ENCODE assay signal across 19 cellular contexts in the genomic region with DNA sequence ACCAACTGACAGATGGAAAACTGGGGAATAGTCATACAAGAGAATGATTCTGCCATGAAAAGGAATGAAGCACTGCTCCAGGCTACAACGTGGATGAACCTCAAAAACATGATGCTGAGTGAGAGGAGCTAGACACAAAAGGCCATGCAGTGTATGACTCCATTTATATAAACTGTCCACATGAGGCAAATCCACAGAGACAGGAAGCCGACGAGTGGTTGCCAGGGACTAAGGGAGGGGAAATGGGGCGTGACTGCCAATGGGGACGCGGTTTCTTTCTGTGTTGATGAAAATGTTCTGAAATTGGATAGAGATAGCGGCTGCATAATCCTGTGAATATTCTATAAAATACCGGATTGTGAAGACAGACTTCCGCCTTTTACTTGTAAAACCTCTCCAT. TPM values are rescaled to one million over a fixed set of nuclear protein-coding genes. Genes with fewer than 3 reads are reported as not detected.
DNase-seq lines count a peak whose midpoint lies in the region; ATAC-seq and TF ChIP-seq lines count a peak whose summit lies in the region.
"Had no signal": no experiment of that assay in that cellular context is flagged by ENCODE, and none has a peak within 500 bp of the region (broad histone marks: within the 10 kb centered on the region; RNA-seq: fewer than 3 reads in every experiment).

No MANE protein-coding gene starts in this region.

- H3K4me1 Mint-ChIP-seq in activated T-cell treated with anti-CD3 and anti-CD28 coated beads, Interleukin-2, amount 50 U/mL, for 24 hours (ENCODE audit: low read depth), result peaks cover 25% of the 10 kb centered on the region
- H3K4me1 Mint-ChIP-seq in activated T-cell treated with anti-CD3 and anti-CD28 coated beads, Interleukin-2, amount 50 U/mL, for 72 hours (ENCODE audit: low read depth), result peaks cover 11% of the 10 kb centered on the region

- no peak overlapping the region for H3K4me3 ChIP-seq in right atrium auricular region
- peak overlapping the region in 2 of 5 donors; percentile 17 to 19 for H3K4me3 ChIP-seq in subcutaneous abdominal adipose tissue (ENCODE audit: low read depth in 1 of 5, low read length in 5 of 5)
- H3K4me3 ChIP-seq: pancreas, uterus had no signal

- no peak for ATAC-seq in activated T-cell treated with anti-CD3 and anti-CD28 coated beads, Interleukin-2, amount 50 U/mL, for 72 hours (replicated peaks in 1 of 2)
- no peak for ATAC-seq in GM19351 (IDR thresholded peaks at IDR 0.05; ENCODE audit: unreplicated experiment)

- in situ Hi-C loops in SK-MEL-5 (cut with HindIII; ENCODE audit: low pct_unique_long_range_greater_than_20kb, low sequenced_read_pairs), result no loop called here

- DNase-seq in activated T-cell treated with anti-CD3 and anti-CD28 coated beads, Interleukin-2, amount 50 U/mL, for 24 hours, result no peak
- DNase-seq in activated T-cell treated with anti-CD3 and anti-CD28 coated beads, Interleukin-2, amount 50 U/mL, for 72 hours, result no peak
- DNase-seq in SK-MEL-5 (ENCODE audit: low read depth, low spot score), result peak; percentile 64
- peak; percentile 63 for DNase-seq in right atrium auricular region (ENCODE audit: low spot score)
- no peak for DNase-seq in pons (ENCODE audit: low spot score)
- no peak for DNase-seq in NCI-H1436 (lab: John Stamatoyannopoulos, UW)
- DNase-seq: activated CD8-positive, alpha-beta memory T cell treated with anti-CD3 and anti-CD28 coated beads for 24 hours; activated naive CD4-positive, alpha-beta T cell treated with anti-CD3 and anti-CD28 coated beads, Interleukin-2, amount 10 ng/mL, durations not matched to agents 7 days and 5 days; central memory CD4-positive, alpha-beta T cell; H7; midbrain; NCI-H446 treated with DMSO at 0.1 percent for 48 hours; pancreas; RPMI8226; stimulated activated CD4-positive, alpha-beta T cell treated with anti-CD3 and anti-CD28 coated beads, Interleukin-1b, Interleukin-23, amount 100 ng/mL, for 48 hours; uterus had no signal

- no peak overlapping the region for H3K9ac ChIP-seq in subcutaneous abdominal adipose tissue (ENCODE audit: low read length in 5 of 5)

- no peak overlapping the region for H3K27ac ChIP-seq in right atrium auricular region
- H3K27ac ChIP-seq in subcutaneous abdominal adipose tissue (ENCODE audit: low read depth, low read length), result peak overlapping the region; percentile 46
- H3K27ac ChIP-seq: HL-60, pancreas, uterus had no signal

- H3K9me3 ChIP-seq in right atrium auricular region, result no peaks in the 10 kb centered on the region
- H3K9me3 ChIP-seq in subcutaneous abdominal adipose tissue (ENCODE audit: control insufficient read depth in 5 of 5, low read length in 5 of 5), result no peaks in the 10 kb centered on the region
- H3K9me3 ChIP-seq: pancreas, uterus had no signal

- no peak overlapping the region for H3K4me3 Mint-ChIP-seq in activated T-cell treated with anti-CD3 and anti-CD28 coated beads, Interleukin-2, amount 50 U/mL, for 24 hours
- no peak overlapping the region for H3K4me3 Mint-ChIP-seq in activated T-cell treated with anti-CD3 and anti-CD28 coated beads, Interleukin-2, amount 50 U/mL, for 72 hours
- H3K4me3 Mint-ChIP-seq: activated naive CD4-positive, alpha-beta T cell treated with anti-CD3 and anti-CD28 coated beads, Interleukin-2, amount 10 ng/mL, durations not matched to agents 7 days and 5 days had no signal

- H3K27me3 Mint-ChIP-seq in activated T-cell treated with anti-CD3 and anti-CD28 coated beads, Interleukin-2, amount 50 U/mL, for 24 hours, result no peaks in the 10 kb centered on the region
- no peaks in the 10 kb centered on the region for H3K27me3 Mint-ChIP-seq in activated T-cell treated with anti-CD3 and anti-CD28 coated beads, Interleukin-2, amount 50 U/mL, for 72 hours (ENCODE audit: low read depth)
- H3K27me3 Mint-ChIP-seq: activated naive CD4-positive, alpha-beta T cell treated with anti-CD3 and anti-CD28 coated beads, Interleukin-2, amount 10 ng/mL, durations not matched to agents 7 days and 5 days had no signal

- peak overlapping the region; percentile 26 for H3K27ac Mint-ChIP-seq in activated T-cell treated with anti-CD3 and anti-CD28 coated beads, Interleukin-2, amount 50 U/mL, for 24 hours
- no peak overlapping the region for H3K27ac Mint-ChIP-seq in activated T-cell treated with anti-CD3 and anti-CD28 coated beads, Interleukin-2, amount 50 U/mL, for 72 hours
- H3K27ac Mint-ChIP-seq: activated naive CD4-positive, alpha-beta T cell treated with anti-CD3 and anti-CD28 coated beads, Interleukin-2, amount 10 ng/mL, durations not matched to agents 7 days and 5 days had no signal

- H3K36me3 ChIP-seq in right atrium auricular region (peaks cover 69% of the 10 kb centered on the region), subcutaneous abdominal adipose tissue (ENCODE audit: control insufficient read depth in 5 of 5, insufficient read depth in 5 of 5, low read length in 5 of 5) (peaks cover 7 to 69% (median 59%) of the 10 kb centered on the region in 5 donors)

- peaks cover 99% of the 10 kb centered on the region for H3K36me3 Mint-ChIP-seq in activated T-cell treated with anti-CD3 and anti-CD28 coated beads, Interleukin-2, amount 50 U/mL, for 24 hours (ENCODE audit: low read depth)
- peaks cover 14 to 27% of the 10 kb centered on the region in 2 donors for H3K36me3 Mint-ChIP-seq in activated T-cell treated with anti-CD3 and anti-CD28 coated beads, Interleukin-2, amount 50 U/mL, for 72 hours (ENCODE audit: insufficient read depth in 2 of 2)

- no peak for TF ChIP-seq CTCF in right atrium auricular region (IDR thresholded peaks at IDR 0.05)

- H3K27me3 ChIP-seq in right atrium auricular region (no peaks in the 10 kb centered on the region), subcutaneous abdominal adipose tissue (ENCODE audit: control insufficient read depth in 5 of 5, insufficient read depth in 4 of 5, low read length in 5 of 5) (no peaks in the 10 kb centered on the region)
- H3K27me3 ChIP-seq: pancreas, uterus had no signal

- H3K4me1 ChIP-seq in right atrium auricular region, result no peaks in the 10 kb centered on the region
- peaks cover 1 to 44% (median 27%) of the 10 kb centered on the region in 5 donors for H3K4me1 ChIP-seq in subcutaneous abdominal adipose tissue (ENCODE audit: control insufficient read depth in 5 of 5, insufficient read depth in 5 of 5, low read length in 5 of 5)
- H3K4me1 ChIP-seq: pancreas, uterus had no signal

- H3K9me3 Mint-ChIP-seq in activated T-cell treated with anti-CD3 and anti-CD28 coated beads, Interleukin-2, amount 50 U/mL, for 24 hours, result no peaks in the 10 kb centered on the region
- no peaks in the 10 kb centered on the region for H3K9me3 Mint-ChIP-seq in activated T-cell treated with anti-CD3 and anti-CD28 coated beads, Interleukin-2, amount 50 U/mL, for 72 hours
- H3K9me3 Mint-ChIP-seq: activated naive CD4-positive, alpha-beta T cell treated with anti-CD3 and anti-CD28 coated beads, Interleukin-2, amount 10 ng/mL, durations not matched to agents 7 days and 5 days had no signal

RNA-seq across cellular contexts. Expression of a gene that starts 10.2 kb away (rescaled TPM):
- total RNA-seq in activated T-cell treated with anti-CD3 and anti-CD28 coated beads, Interleukin-2, amount 50 U/mL, for 72 hours, result 10 to 100 TPM; 75.8 to 81.1 TPM
- 80.3 and 90.8 TPM in 2 replicates for total RNA-seq in SK-MEL-5 (2014; rRNA removed; shearing (Covaris generic))
- polyA plus RNA-seq in SK-MEL-5 (2015; cell fraction: cytosol; rRNA removed), result 73.6 and 82.0 TPM in 2 replicates
- 47.3 and 50.7 TPM in 2 replicates for polyA plus RNA-seq in SK-MEL-5 (2015; cell fraction: nucleus; rRNA removed)
- 10 to 100 TPM; 50.9 to 56.7 TPM for total RNA-seq in right atrium auricular region

RNA-seq across cellular contexts. Expression of a gene that starts 11.2 kb away (rescaled TPM):
- total RNA-seq in activated T-cell treated with anti-CD3 and anti-CD28 coated beads, Interleukin-2, amount 50 U/mL, for 72 hours, result 1 to 10 TPM; 1.6 to 2.6 TPM
- total RNA-seq in SK-MEL-5 (2014; rRNA removed; shearing (Covaris generic)), result 0.24 and 0.27 TPM in 2 replicates
- 0.07 and 0.60 TPM in 2 replicates for polyA plus RNA-seq in SK-MEL-5 (2015; cell fraction: cytosol; rRNA removed)
- polyA plus RNA-seq in SK-MEL-5 (2015; cell fraction: nucleus; rRNA removed), result 1.7 and 5.5 TPM in 2 replicates
- 10 to 100 TPM; 12.1 to 14.5 TPM for total RNA-seq in right atrium auricular region

RNA-seq across cellular contexts. Expression of a gene that starts 21.7 kb away (rescaled TPM):
- 10 to 100 TPM; 18.6 to 20.2 TPM for total RNA-seq in activated T-cell treated with anti-CD3 and anti-CD28 coated beads, Interleukin-2, amount 50 U/mL, for 72 hours
- 4.8 and 5.5 TPM in 2 replicates for total RNA-seq in SK-MEL-5 (2014; rRNA removed; shearing (Covaris generic))
- 5.9 and 6.9 TPM in 2 replicates for polyA plus RNA-seq in SK-MEL-5 (2015; cell fraction: cytosol; rRNA removed)
- polyA plus RNA-seq in SK-MEL-5 (2015; cell fraction: nucleus; rRNA removed), result 3.8 and 5.0 TPM in 2 replicates
- 1 to 10 TPM; 5.2 to 5.9 TPM for total RNA-seq in right atrium auricular region

Comparison
In these comparisons a context has a peak if more than half of its experiments do, and no peak if none do; other contexts are left out.
1. DNase-seq: peak in SK-MEL-5 (single experiment) and right atrium auricular region (single experiment); none in activated T-cell treated with anti-CD3 and anti-CD28 coated beads, Interleukin-2, amount 50 U/mL, for 24 hours (single experiment), activated T-cell treated with anti-CD3 and anti-CD28 coated beads, Interleukin-2, amount 50 U/mL, for 72 hours (0 of 2), pons (single experiment) and NCI-H1436 (single experiment).